29 cellular contexts compared by ENCODE assay signal in genomic region chr5:61965074-61965473, GRCh38.
DNase-seq lines count a peak whose midpoint lies in the region; ATAC-seq and TF ChIP-seq lines count a peak whose summit lies in the region.
"Had no signal": no experiment of that assay in that cellular context is flagged by ENCODE, and none has a peak within 500 bp of the region (broad histone marks: within the 10 kb centered on the region; RNA-seq: fewer than 3 reads in every experiment).

No MANE protein-coding gene starts in this region.

- H3K4me3 Mint-ChIP-seq in glutamatergic neuron (ENCODE audit: unreplicated experiment) = no peak overlapping the region
- H3K4me3 Mint-ChIP-seq: nephron progenitor cell had no signal

- ATAC-seq in body of pancreas (peak; percentile 33), GM18873 (IDR thresholded peaks at IDR 0.05; ENCODE audit: low FRiP score, unreplicated experiment) (no peak)
- ATAC-seq: activated naive CD4-positive, alpha-beta T cell treated with anti-CD3 and anti-CD28 coated beads, Interleukin-2, amount 50 U/mL, for 72 hours; heart right ventricle; Panc1 had no signal

- no peaks in the 10 kb centered on the region for H3K9me2 ChIP-seq in hepatocyte (replicated peaks; ENCODE audit: insufficient read depth)

- H3K9me3 Mint-ChIP-seq in glutamatergic neuron (ENCODE audit: unreplicated experiment) = no peaks in the 10 kb centered on the region
- H3K9me3 Mint-ChIP-seq: nephron progenitor cell had no signal

- H3K27ac ChIP-seq in body of pancreas (no peak overlapping the region), hepatocyte (no peak overlapping the region)
- H3K27ac ChIP-seq: BLaER1 treated with 17β-estradiol and CSF1 and Interleukin-3, amounts not matched to agents 10 nM and 100 nM; heart right ventricle; right atrium auricular region; tibial nerve; VCaP had no signal

- no peaks in the 10 kb centered on the region for H3K27me3 ChIP-seq in body of pancreas
- no peaks in the 10 kb centered on the region for H3K27me3 ChIP-seq in hepatocyte
- H3K27me3 ChIP-seq: BLaER1 treated with 17β-estradiol and CSF1 and Interleukin-3, amounts not matched to agents 10 nM and 100 nM; right atrium auricular region; tibial nerve had no signal

- no peak overlapping the region for H3K27ac Mint-ChIP-seq in glutamatergic neuron (ENCODE audit: unreplicated experiment)
- H3K27ac Mint-ChIP-seq: activated naive CD4-positive, alpha-beta T cell treated with anti-CD3 and anti-CD28 coated beads, Interleukin-2, amount 50 U/mL, for 72 hours; nephron progenitor cell had no signal

- no peak overlapping the region for H2AFZ ChIP-seq in hepatocyte

- TF ChIP-seq CTCF in body of pancreas (IDR thresholded peaks at IDR 0.05) = no peak
- no peak for TF ChIP-seq CTCF in hepatocyte (IDR thresholded peaks at IDR 0.05; ENCODE audit: poor library complexity)
- TF ChIP-seq CTCF in retinal pigment epithelial cell (conservative IDR thresholded peaks at IDR 0.05; ENCODE audit: low read depth, low read length) = no peak
- TF ChIP-seq CTCF in glutamatergic neuron (IDR thresholded peaks at IDR 0.05; ENCODE audit: partially characterized antibody, unreplicated experiment) = no peak

- H3K36me3 ChIP-seq in body of pancreas (replicated peaks in 1 of 2; ENCODE audit: insufficient read depth in 1 of 2, low read depth in 2 of 2) (no peaks in the 10 kb centered on the region), hepatocyte (replicated peaks; ENCODE audit: insufficient read depth, low read depth) (no peaks in the 10 kb centered on the region)
- H3K36me3 ChIP-seq: BLaER1 treated with 17β-estradiol and CSF1 and Interleukin-3, amounts not matched to agents 10 nM and 100 nM; heart right ventricle; right atrium auricular region; tibial nerve had no signal

- H3K4me2 ChIP-seq in hepatocyte = no peak overlapping the region
- H3K4me2 ChIP-seq: BLaER1 treated with 17β-estradiol and CSF1 and Interleukin-3, amounts not matched to agents 10 nM and 100 nM had no signal

- intact Hi-C loops in body of pancreas (cut with DNase I) = no loop called here

- no peaks in the 10 kb centered on the region for H3K27me3 Mint-ChIP-seq in glutamatergic neuron (ENCODE audit: unreplicated experiment)

- no peaks in the 10 kb centered on the region for H3K9me3 ChIP-seq in body of pancreas
- no peaks in the 10 kb centered on the region for H3K9me3 ChIP-seq in hepatocyte (ENCODE audit: low read depth)
- H3K9me3 ChIP-seq: BLaER1 treated with 17β-estradiol and CSF1 and Interleukin-3, amounts not matched to agents 10 nM and 100 nM; heart right ventricle; right atrium auricular region; tibial nerve had no signal

- DNase-seq in MV-4-11 (lab: John Stamatoyannopoulos, UW) (peak; percentile 22), body of pancreas (peak in 3 of 4 donors; percentile 8 to 25 (median 9)), hepatocyte (ENCODE audit: low spot score) (peak; percentile 19), retinal pigment epithelial cell (ENCODE audit: low read depth) (peak; percentile 15), glutamatergic neuron (no peak), T-helper 2 cell (no peak)
- DNase-seq: activated CD4-positive, alpha-beta T cell treated with anti-CD3 and anti-CD28 coated beads for 4 hours; activated effector memory CD4-positive, alpha-beta T cell treated with Interleukin-2 at 50 U/mL for 16 hours; aorta; cortex of kidney; DMS153; effector memory CD4-positive, alpha-beta T cell; erythroblast; foreskin melanocyte; H7; heart right ventricle; NCI-H1105 treated with DMSO at 0.1 percent for 48 hours; NCI-H187 treated with DMSO at 0.1 percent for 48 hours; NCI-H526; nephron progenitor cell; SHP77 treated with DMSO at 0.1 percent for 48 hours had no signal

- H3K4me1 Mint-ChIP-seq in glutamatergic neuron (ENCODE audit: low read depth, unreplicated experiment) = peaks cover 7% of the 10 kb centered on the region
- H3K4me1 Mint-ChIP-seq: nephron progenitor cell had no signal

- no peaks in the 10 kb centered on the region for H3K36me3 Mint-ChIP-seq in glutamatergic neuron (ENCODE audit: unreplicated experiment)
- H3K36me3 Mint-ChIP-seq: activated naive CD4-positive, alpha-beta T cell treated with anti-CD3 and anti-CD28 coated beads, Interleukin-2, amount 50 U/mL, for 72 hours had no signal

- no peaks in the 10 kb centered on the region for H3K79me2 ChIP-seq in hepatocyte

- H4K20me1 ChIP-seq in hepatocyte (ENCODE audit: insufficient read depth, poor library complexity, severe bottlenecking) = no peaks in the 10 kb centered on the region
- H4K20me1 ChIP-seq: BLaER1 treated with 17β-estradiol and CSF1 and Interleukin-3, amounts not matched to agents 10 nM and 100 nM had no signal

- H3K4me1 ChIP-seq in body of pancreas (no peaks in the 10 kb centered on the region), hepatocyte (ENCODE audit: insufficient read depth) (no peaks in the 10 kb centered on the region)
- H3K4me1 ChIP-seq: BLaER1 treated with 17β-estradiol and CSF1 and Interleukin-3, amounts not matched to agents 10 nM and 100 nM; heart right ventricle; right atrium auricular region had no signal

- H3K4me3 ChIP-seq in body of pancreas (no peak overlapping the region), hepatocyte (no peak overlapping the region), retinal pigment epithelial cell (ENCODE audit: low read length) (no peak overlapping the region)
- H3K4me3 ChIP-seq: BLaER1 treated with 17β-estradiol and CSF1 and Interleukin-3, amounts not matched to agents 10 nM and 100 nM; heart right ventricle; lung; right atrium auricular region; tibial nerve had no signal

- TF ChIP-seq POLR2A in body of pancreas (IDR thresholded peaks at IDR 0.05) = no peak

Comparison
In these comparisons a context has a peak if more than half of its experiments do, and no peak if none do; other contexts are left out.
1. DNase-seq: peak in MV-4-11 (single experiment), body of pancreas (3 of 4), hepatocyte (single experiment) and retinal pigment epithelial cell (single experiment); none in glutamatergic neuron (single experiment) and T-helper 2 cell (0 of 5).